19 cellular contexts compared by ENCODE assay signal in the genomic region with DNA sequence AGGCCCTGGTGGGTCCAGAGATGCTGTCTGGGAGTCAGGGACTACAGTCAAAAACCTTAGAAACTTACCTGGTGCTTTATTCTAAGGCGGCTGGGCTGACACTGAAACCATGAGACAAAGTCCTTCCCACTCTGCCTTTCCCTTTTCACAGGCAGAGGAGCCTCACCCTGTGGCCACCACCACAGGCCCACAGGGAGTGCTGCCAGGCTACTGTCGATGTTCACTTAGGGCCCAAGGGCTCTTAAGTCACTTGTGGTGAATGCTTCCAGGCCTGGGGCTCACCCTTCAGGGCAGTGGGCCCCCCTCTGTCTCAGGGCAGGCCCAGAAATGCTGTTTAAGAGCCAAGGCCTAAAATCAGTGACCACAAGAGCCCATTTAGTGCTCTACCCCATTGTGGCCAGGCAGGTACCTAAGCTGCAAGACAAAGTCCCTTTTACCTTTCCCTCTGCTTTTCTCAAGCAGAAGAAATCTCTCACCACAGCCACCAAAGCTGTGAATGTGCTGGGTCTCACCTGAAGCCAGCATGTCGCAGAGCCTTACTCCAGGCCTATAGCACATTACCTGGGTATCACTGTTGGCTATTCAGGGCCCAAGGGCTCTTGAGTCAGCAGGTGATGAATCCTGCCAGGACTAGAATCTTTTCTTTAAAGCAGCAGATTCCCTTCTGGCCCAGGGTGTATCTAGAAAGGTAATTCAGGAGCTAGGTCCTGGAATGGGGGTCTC. TPM values are rescaled to one million over a fixed set of nuclear protein-coding genes. Genes with fewer than 3 reads are reported as not detected.
"Had no signal": no experiment of that assay in that cellular context is flagged by ENCODE, and none has a peak within 500 bp of the region (broad histone marks: within the 10 kb centered on the region; RNA-seq: fewer than 3 reads in every experiment).

No MANE protein-coding gene starts in this region.

- H3K4me3 Mint-ChIP-seq: activated T-helper 17 cell treated with anti-CD3 and anti-CD28 coated beads, Interleukin-2, amount 50 U/mL, for 72 hours; stimulated activated effector memory CD8-positive, alpha-beta T cell treated with anti-CD3 and anti-CD28 coated beads, Interleukin-12 subunit alpha, Interleukin-12 subunit beta, amount 100 ng/mL, for 72 hours had no signal

- H3K9me3 ChIP-seq: adrenal gland, gastrocnemius medialis, heart right ventricle, right atrium auricular region, tibial nerve had no signal

- H3K27ac Mint-ChIP-seq: activated T-helper 17 cell treated with anti-CD3 and anti-CD28 coated beads, Interleukin-2, amount 50 U/mL, for 72 hours; stimulated activated effector memory CD8-positive, alpha-beta T cell treated with anti-CD3 and anti-CD28 coated beads, Interleukin-12 subunit alpha, Interleukin-12 subunit beta, amount 100 ng/mL, for 72 hours had no signal

- H3K27me3 Mint-ChIP-seq: activated T-helper 17 cell treated with anti-CD3 and anti-CD28 coated beads, Interleukin-2, amount 50 U/mL, for 72 hours had no signal

- H3K27me3 ChIP-seq: adrenal gland, gastrocnemius medialis, heart right ventricle, right atrium auricular region, tibial nerve had no signal

- H3K27ac ChIP-seq: adrenal gland, coronary artery, gastrocnemius medialis, heart right ventricle, right atrium auricular region, tibial nerve had no signal

- DNase-seq: activated CD4-positive, alpha-beta T cell treated with anti-CD3 and anti-CD28 coated beads, Interleukin-2, amount 50 U/mL, for 1 hour; activated CD4-positive, CD25-positive, alpha-beta regulatory T cell; activated naive CD4-positive, alpha-beta T cell treated with anti-CD3 and anti-CD28 coated beads, Interleukin-2, amount 50 U/mL, for 16 hours; activated T-cell treated with anti-CD3 and anti-CD28 coated beads for 4 hours; effector CD8-positive, alpha-beta T cell; gastrocnemius medialis; kidney; posterior cingulate gyrus had no signal

- H3K4me1 Mint-ChIP-seq: activated T-helper 17 cell treated with anti-CD3 and anti-CD28 coated beads, Interleukin-2, amount 50 U/mL, for 72 hours; stimulated activated effector memory CD8-positive, alpha-beta T cell treated with anti-CD3 and anti-CD28 coated beads, Interleukin-12 subunit alpha, Interleukin-12 subunit beta, amount 100 ng/mL, for 72 hours had no signal

- H3K36me3 ChIP-seq: adrenal gland, gastrocnemius medialis, heart right ventricle, right atrium auricular region had no signal

- H3K36me3 Mint-ChIP-seq: stimulated activated effector memory CD8-positive, alpha-beta T cell treated with anti-CD3 and anti-CD28 coated beads, Interleukin-12 subunit alpha, Interleukin-12 subunit beta, amount 100 ng/mL, for 72 hours had no signal

- H3K4me1 ChIP-seq: adrenal gland, gastrocnemius medialis, tibial nerve had no signal

- H3K9me3 Mint-ChIP-seq: activated T-helper 17 cell treated with anti-CD3 and anti-CD28 coated beads, Interleukin-2, amount 50 U/mL, for 72 hours; stimulated activated effector memory CD8-positive, alpha-beta T cell treated with anti-CD3 and anti-CD28 coated beads, Interleukin-12 subunit alpha, Interleukin-12 subunit beta, amount 100 ng/mL, for 72 hours had no signal

- H3K4me3 ChIP-seq: adrenal gland, coronary artery, gastrocnemius medialis, heart right ventricle, right atrium auricular region, tibial nerve had no signal

- ATAC-seq: activated T-helper 17 cell treated with anti-CD3 and anti-CD28 coated beads, Interleukin-2, amount 50 U/mL, for 72 hours; gastrocnemius medialis; stimulated activated effector memory CD8-positive, alpha-beta T cell treated with anti-CD3 and anti-CD28 coated beads, Interleukin-12 subunit alpha, Interleukin-12 subunit beta, amount 100 ng/mL, for 72 hours had no signal

RNA-seq across cellular contexts. Expression of gene GOLGA6B, which starts 39.5 kb away (rescaled TPM):
- total RNA-seq: activated CD8-positive, alpha-beta memory T cell treated with anti-CD3 and anti-CD28 coated beads for 36 hours; fibroblast of lung; gastrocnemius medialis; heart right ventricle; kidney; left ventricle myocardium superior; mesenteric fat pad; right atrium auricular region had no signal
